30 cellular contexts compared by ENCODE assay signal in the genomic region with DNA sequence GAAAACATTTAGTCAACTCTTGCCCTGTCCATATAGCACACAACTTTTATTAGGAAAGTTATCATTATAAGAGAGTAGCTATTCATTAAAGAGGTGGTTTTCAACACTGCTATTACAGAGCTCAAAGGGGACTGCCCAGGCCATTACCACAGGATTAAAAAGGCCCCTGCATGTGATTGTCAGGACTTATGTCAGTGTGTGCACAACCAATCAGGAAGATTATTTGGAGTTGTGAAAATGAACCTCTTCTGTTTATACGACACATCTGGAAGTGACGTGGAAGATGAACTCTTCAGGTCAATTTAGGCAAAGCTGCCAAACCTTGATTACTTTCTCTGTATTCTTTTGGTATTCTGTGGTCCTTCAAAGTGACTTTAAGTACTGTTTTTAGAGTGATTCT. TPM values are rescaled to one million over a fixed set of nuclear protein-coding genes. Genes with fewer than 3 reads are reported as not detected.
DNase-seq lines count a peak whose midpoint lies in the region; ATAC-seq and TF ChIP-seq lines count a peak whose summit lies in the region.
"Had no signal": no experiment of that assay in that cellular context is flagged by ENCODE, and none has a peak within 500 bp of the region (broad histone marks: within the 10 kb centered on the region; RNA-seq: fewer than 3 reads in every experiment).

No MANE protein-coding gene starts in this region.

- no peak overlapping the region for H3K27ac Mint-ChIP-seq in glutamatergic neuron (ENCODE audit: unreplicated experiment)
- H3K27ac Mint-ChIP-seq: activated naive CD4-positive, alpha-beta T cell treated with anti-CD3 and anti-CD28 coated beads for 36 hours had no signal

- TF ChIP-seq CTCF in glutamatergic neuron (IDR thresholded peaks at IDR 0.05; ENCODE audit: partially characterized antibody, unreplicated experiment) (no peak), neutrophil (IDR thresholded peaks at IDR 0.05) (no peak), ovary (IDR thresholded peaks at IDR 0.05) (no peak)

- DNase-seq in NCI-H82 (lab: John Stamatoyannopoulos, UW) (peak; percentile 15), NCI-H82 treated with DMSO at 0.1 percent for 48 hours (lab: John Stamatoyannopoulos, UW; ENCODE audit: unreplicated experiment) (no peak), glutamatergic neuron (no peak), ovary (no peak)
- DNase-seq in activated CD8-positive, alpha-beta memory T cell treated with anti-CD3 and anti-CD28 coated beads for 24 hours: no peak
- DNase-seq: activated CD4-positive, alpha-beta T cell treated with anti-CD3 and anti-CD28 coated beads, Interleukin-2, amount 50 U/mL, for 48 hours; activated CD4-positive, CD25-positive, alpha-beta regulatory T cell treated with anti-CD3 and anti-CD28 coated beads, Interleukin-2, amount 50 U/mL, for 72 hours; activated naive CD4-positive, alpha-beta T cell treated with anti-CD3 and anti-CD28 coated beads for 36 hours; amygdala; esophagus squamous epithelium; GOT3; hypothalamus; left cardiac atrium; NCI-H1417; NCI-H2029; NCI-H510A treated with DMSO at 0.1 percent for 48 hours; occipital lobe; psoas muscle; sigmoid colon; SK-N-SH; stimulated activated CD4-positive, alpha-beta T cell treated with anti-CD3 and anti-CD28 coated beads, Interleukin-4, amount 100 ng/mL, for 1 hour; substantia nigra; T-helper 2 cell had no signal

- TF ChIP-seq EP300 in ovary (IDR thresholded peaks at IDR 0.05): no peak

- H3K4me1 ChIP-seq in neutrophil (ENCODE audit: control insufficient read depth in 1 of 2, insufficient read depth in 1 of 2, low read depth in 1 of 2, low read length in 1 of 2) (peaks cover 38 to 51% of the 10 kb centered on the region in 2 experiments), ovary (ENCODE audit: insufficient read depth) (peaks cover 22% of the 10 kb centered on the region)

- 59 to 81% (median 64%) methylated on average over 2 of the region's 2 CpGs for WGBS in ovary, 3 donors

- H3K36me3 Mint-ChIP-seq in glutamatergic neuron (ENCODE audit: unreplicated experiment): no peaks in the 10 kb centered on the region

- peak overlapping the region; percentile 20 for H3K27ac ChIP-seq in neutrophil
- H3K27ac ChIP-seq in ovary: no peak overlapping the region
- H3K27ac ChIP-seq: 22Rv1, esophagus squamous epithelium, gastroesophageal sphincter, psoas muscle had no signal

- peak overlapping the region; percentile 9 for H3K4me3 Mint-ChIP-seq in glutamatergic neuron (ENCODE audit: unreplicated experiment)
- H3K4me3 Mint-ChIP-seq: activated naive CD4-positive, alpha-beta T cell treated with anti-CD3 and anti-CD28 coated beads for 36 hours; type B pancreatic cell had no signal

- intact Hi-C loops in ovary (cut with DNase I): loop anchor here in 1 of 4 donors (10.0 kb wide), 1 partner anchor 114 kb away; no protein-coding TSS in a partner anchor

- H3K9me3 Mint-ChIP-seq in glutamatergic neuron (ENCODE audit: unreplicated experiment): peaks cover 6% of the 10 kb centered on the region
- H3K9me3 Mint-ChIP-seq: activated naive CD4-positive, alpha-beta T cell treated with anti-CD3 and anti-CD28 coated beads for 36 hours had no signal

- no peak for TF ChIP-seq POLR2A in ovary (IDR thresholded peaks at IDR 0.05)

- peaks cover 5% of the 10 kb centered on the region for H3K27me3 Mint-ChIP-seq in glutamatergic neuron (ENCODE audit: unreplicated experiment)
- H3K27me3 Mint-ChIP-seq: type B pancreatic cell had no signal

- ATAC-seq in HG02678 (IDR thresholded peaks at IDR 0.05; ENCODE audit: unreplicated experiment) (peak; percentile 56), HG03045 (IDR thresholded peaks at IDR 0.05; ENCODE audit: unreplicated experiment) (no peak)
- ATAC-seq: gastroesophageal sphincter, left cardiac atrium, psoas muscle, Right ventricle myocardium inferior had no signal

- H3K9me3 ChIP-seq in neutrophil (no peaks in the 10 kb centered on the region), ovary (no peaks in the 10 kb centered on the region)
- H3K9me3 ChIP-seq: esophagus squamous epithelium, gastroesophageal sphincter, psoas muscle, sigmoid colon, SK-N-SH had no signal

- no peak overlapping the region for H3K4me3 ChIP-seq in neutrophil (ENCODE audit: low read depth in 1 of 2, low read length in 1 of 2)
- H3K4me3 ChIP-seq in ovary: no peak overlapping the region
- H3K4me3 ChIP-seq: esophagus squamous epithelium, gastroesophageal sphincter, psoas muscle, sigmoid colon had no signal

- peaks cover 79% of the 10 kb centered on the region for H3K4me1 Mint-ChIP-seq in glutamatergic neuron (ENCODE audit: low read depth, unreplicated experiment)

- H3K36me3 ChIP-seq in neutrophil (no peaks in the 10 kb centered on the region), ovary (no peaks in the 10 kb centered on the region)
- H3K36me3 ChIP-seq: esophagus squamous epithelium, gastroesophageal sphincter, sigmoid colon had no signal

- H3K27me3 ChIP-seq in neutrophil (no peaks in the 10 kb centered on the region), ovary (no peaks in the 10 kb centered on the region)
- H3K27me3 ChIP-seq: esophagus squamous epithelium, gastroesophageal sphincter, sigmoid colon had no signal

RNA-seq across cellular contexts. Expression of a gene that starts 14.7 kb away (rescaled TPM):
- total RNA-seq in glutamatergic neuron (ENCODE audit: unreplicated experiment) (219 TPM), ovary (10 to 100 TPM; 28.3 to 81.3 (median 60.9) TPM)
- polyA plus RNA-seq in ovary: 10 to 100 TPM; 29.5 to 87.0 TPM
